Comparison of ENCODE assay signal across 12 cellular contexts in the genomic region with DNA sequence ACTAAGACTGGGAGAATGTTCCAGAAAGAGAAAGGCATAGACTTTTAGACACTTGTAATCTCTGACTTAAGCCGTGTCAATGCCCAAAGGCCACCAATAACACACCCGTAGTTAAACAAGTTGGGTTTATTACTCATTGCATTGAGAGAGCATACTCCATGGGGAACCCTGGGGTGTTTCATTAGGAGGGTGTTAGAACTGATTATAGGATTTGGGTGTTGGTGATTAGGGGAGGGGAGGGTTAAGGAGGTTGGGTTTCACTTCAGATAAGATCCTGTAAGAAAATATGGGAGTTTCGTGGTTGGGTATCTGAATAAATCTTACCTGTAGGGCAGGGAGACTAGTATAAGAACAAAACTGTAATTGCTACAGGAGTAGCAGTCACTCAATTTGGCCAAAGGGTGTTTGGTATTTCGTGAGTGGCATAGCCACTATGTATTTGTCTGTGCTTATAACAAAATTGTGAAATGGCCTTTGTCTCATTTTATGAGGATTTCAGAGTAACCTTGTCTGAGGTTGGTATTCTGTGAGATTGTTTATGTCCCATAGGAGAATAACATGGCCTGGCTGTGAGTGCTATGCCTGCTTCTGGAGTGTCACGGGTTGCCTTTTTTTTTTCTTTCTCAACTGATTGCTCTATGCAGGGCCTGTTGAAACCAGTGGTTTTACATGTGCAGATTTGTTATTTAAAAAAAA. TPM values are rescaled to one million over a fixed set of nuclear protein-coding genes. Genes with fewer than 3 reads are reported as not detected.
DNase-seq lines count a peak whose midpoint lies in the region; ATAC-seq and TF ChIP-seq lines count a peak whose summit lies in the region.
"Had no signal": no experiment of that assay in that cellular context is flagged by ENCODE, and none has a peak within 500 bp of the region (broad histone marks: within the 10 kb centered on the region; RNA-seq: fewer than 3 reads in every experiment).

No MANE protein-coding gene starts in this region.

- H3K9me3 ChIP-seq in OCI-LY7 (ENCODE audit: low read length), result no peaks in the 10 kb centered on the region
- H3K9me3 ChIP-seq: gastrocnemius medialis, tibial artery had no signal

- no peak for TF ChIP-seq CTCF in OCI-LY7 (conservative IDR thresholded peaks at IDR 0.05; ENCODE audit: low read length)

- peaks cover 70% of the 10 kb centered on the region for H3K79me2 ChIP-seq in OCI-LY7 (ENCODE audit: insufficient read depth, low read depth, low read length)

- no peak overlapping the region for H2AFZ ChIP-seq in OCI-LY7 (ENCODE audit: low read length)

- H3K9me2 ChIP-seq in OCI-LY7 (ENCODE audit: insufficient read depth, low read length), result no peaks in the 10 kb centered on the region

- peaks cover 27% of the 10 kb centered on the region for H3K4me1 ChIP-seq in OCI-LY7 (ENCODE audit: insufficient read depth, low read length, poor library complexity, severe bottlenecking)

- POLR2A ChIA-PET in OCI-LY7 (lab: Charles Lee), result no interaction called here

- H3K27ac ChIP-seq in OCI-LY7 (ENCODE audit: low read depth, low read length, poor library complexity, severe bottlenecking), result no peak overlapping the region
- H3K27ac ChIP-seq: tibial artery had no signal

- CTCF ChIA-PET in OCI-LY7 (lab: Charles Lee; ENCODE audit: unreplicated experiment), result no interaction called here

- peaks cover 16% of the 10 kb centered on the region for H3K36me3 ChIP-seq in OCI-LY7 (ENCODE audit: insufficient read depth, low read length)
- H3K36me3 ChIP-seq: gastrocnemius medialis, tibial artery had no signal

- intact Hi-C loops in OCI-LY7 (cut with micrococcal nuclease; ENCODE audit: unreplicated experiment), result no loop called here

- no TSS peak for BruUV-seq in OCI-LY7 (replicated peaks; lab: Mats Ljungman, UMichigan)

- H3K4me2 ChIP-seq in OCI-LY7 (ENCODE audit: low read length), result peak overlapping the region; percentile 52

- no peak for ATAC-seq in HG03521 (IDR thresholded peaks at IDR 0.05; ENCODE audit: unreplicated experiment)
- ATAC-seq: gastrocnemius medialis had no signal

- TF ChIP-seq POLR2A in erythroblast (IDR thresholded peaks at IDR 0.05; ENCODE audit: low read length), result no peak

- peak overlapping the region; percentile 11 for H3K4me3 ChIP-seq in OCI-LY7 (ENCODE audit: low read depth, low read length, poor library complexity, severe bottlenecking)
- H3K4me3 ChIP-seq: gastrocnemius medialis, tibial artery had no signal

- no peaks in the 10 kb centered on the region; the same call in none of the 2 replicates for H4K20me1 ChIP-seq in OCI-LY7 (ENCODE audit: insufficient read depth, low read length)

- DNase-seq in NCI-H1417 (lab: John Stamatoyannopoulos, UW) (peak; percentile 0 to 62 (median 29)), NCI-H1417 treated with DMSO at 0.1 percent for 48 hours (lab: John Stamatoyannopoulos, UW) (no peak), OCI-LY7 (ENCODE audit: low spot score) (no peak), erythroblast (lab: John Stamatoyannopoulos, UW) (peak; percentile 51 to 58), renal cortical epithelial cell (ENCODE audit: low read depth) (peak; percentile 41), NCI-H2029 treated with DMSO at 0.1 percent for 48 hours (lab: John Stamatoyannopoulos, UW) (no peak), GM19240 (ENCODE audit: insufficient read length, low spot score) (no peak)
- DNase-seq: activated CD4-positive, CD25-positive, alpha-beta regulatory T cell; gastrocnemius medialis; NCI-H526; tibial artery had no signal

RNA-seq across cellular contexts. Expression of gene HACD3, which starts 2.9 kb away (rescaled TPM):
- total RNA-seq in OCI-LY7 (2014; rRNA removed; shearing (Covaris generic)), result 29.2 and 34.7 TPM in 2 replicates
- total RNA-seq in OCI-LY7 (2022) (50.5 and 55.3 TPM in 2 replicates), renal cortical epithelial cell (212 and 245 TPM in 2 replicates)

RNA-seq across cellular contexts. Expression of gene DPP8, which starts 15.7 kb away (rescaled TPM):
- total RNA-seq in OCI-LY7 (2014; rRNA removed; shearing (Covaris generic)), result 43.0 and 47.8 TPM in 2 replicates
- total RNA-seq in OCI-LY7 (2022), result 52.1 and 52.3 TPM in 2 replicates
- 47.1 and 52.7 TPM in 2 replicates for total RNA-seq in renal cortical epithelial cell

Comparison
In these comparisons a context has a peak if more than half of its experiments do, and no peak if none do; other contexts are left out.
1. DNase-seq: peak in NCI-H1417 (3 of 3), erythroblast (2 of 2) and renal cortical epithelial cell (single experiment); none in NCI-H1417 treated with DMSO at 0.1 percent for 48 hours (single experiment), OCI-LY7 (single experiment), NCI-H2029 treated with DMSO at 0.1 percent for 48 hours (single experiment) and GM19240 (single experiment).